ENCODE assay signal across 1 cellular context in genomic region chr6:14439419-14439818, GRCh38.
A peak's percentile ranks its signal among the peaks of the same experiment; 100 is the strongest.
TF ChIP-seq lines count a peak whose summit lies in the region.

No MANE protein-coding gene starts in this region.

TF ChIP-seq in K562, 482 proteins besides CTCF, POLR2A, EP300 and RAD21 (continued from another document):
- TF ChIP-seq ATF1 (CRISPR knock-in tag; IDR thresholded peaks at IDR 0.05) (no peak), ATF1 (tag; IDR thresholded peaks at IDR 0.05) (0 out of 2 replicates have a peak, but pooled peaks have one; percentile 13), SMAD3 (CRISPR knock-in tag; conservative IDR thresholded peaks at IDR 0.05) (no peak)
